In genomic region chr1:98659879-98660278, GRCh38 we compare ENCODE assay signal across 19 cellular contexts.
"Had no signal": no experiment of that assay in that cellular context is flagged by ENCODE, and none has a peak within 500 bp of the region (broad histone marks: within the 10 kb centered on the region; RNA-seq: fewer than 3 reads in every experiment).

No MANE protein-coding gene starts in this region.

- H3K27ac Mint-ChIP-seq: endodermal cell, naive B cell, nephron progenitor cell, progenitor cell of endocrine pancreas had no signal

- DNase-seq: effector CD4-positive, alpha-beta T cell; endodermal cell; erythroblast; foreskin keratinocyte; hippocampal formation; left colon; mesendoderm; naive B cell; nephron progenitor cell; ovary; right cardiac atrium; stimulated activated CD4-positive, alpha-beta T cell treated with anti-CD3 and anti-CD28 coated beads, Interleukin-2, amount 100 ng/mL, for 48 hours; stimulated activated naive CD4-positive, alpha-beta T cell treated with Interleukin-2 at 50 U/mL for 16 hours; tibial artery; upper lobe of left lung; uterus had no signal

- H3K36me3 ChIP-seq: neutrophil, ovary, tibial artery, upper lobe of left lung, uterus had no signal

- H3K36me3 Mint-ChIP-seq: naive B cell had no signal

- H3K4me3 ChIP-seq: coronary artery, ovary, tibial artery, upper lobe of left lung, uterus had no signal

- H3K27me3 ChIP-seq: foreskin keratinocyte, ovary, tibial artery, upper lobe of left lung, uterus had no signal

- H3K27me3 Mint-ChIP-seq: progenitor cell of endocrine pancreas had no signal

- H3K27ac ChIP-seq: foreskin keratinocyte, neutrophil, ovary, upper lobe of left lung had no signal

- H3K4me1 ChIP-seq: uterus had no signal

- H3K9me3 ChIP-seq: neutrophil, ovary, tibial artery, upper lobe of left lung, uterus had no signal

- H3K9me3 Mint-ChIP-seq: endodermal cell, nephron progenitor cell had no signal
